1 cellular context compared by ENCODE assay signal in the genomic region with DNA sequence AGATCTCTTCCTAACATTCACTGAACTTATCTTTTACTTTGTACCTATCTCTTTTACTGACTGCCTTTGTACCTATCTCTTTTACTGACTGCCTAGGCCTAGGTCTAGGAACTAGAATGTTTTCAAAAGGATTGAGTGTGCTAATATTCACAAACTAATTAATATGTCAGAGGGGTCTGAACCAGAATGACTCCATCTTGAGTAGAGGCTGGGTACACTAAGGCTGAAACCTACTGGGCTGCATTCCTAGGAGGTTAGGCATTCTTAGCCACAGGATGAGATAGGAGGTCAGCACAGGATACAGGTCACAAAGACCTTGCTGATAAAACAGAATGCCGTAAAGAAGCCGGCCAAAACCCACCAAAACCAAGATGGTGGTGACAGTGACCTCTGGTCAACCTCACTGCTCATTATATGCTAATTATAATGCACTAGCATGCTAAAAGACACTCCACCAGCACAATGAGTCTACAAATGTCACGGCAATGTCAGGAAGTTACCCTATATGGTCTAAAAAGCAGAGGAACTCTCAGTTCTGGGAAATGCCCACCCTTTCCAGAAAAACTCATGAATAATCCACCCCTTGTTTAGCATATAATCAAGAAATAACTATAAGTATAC.
TF ChIP-seq lines count a peak whose summit lies in the region.

No MANE protein-coding gene starts in this region.

TF ChIP-seq in GM23338, 12 proteins besides CTCF, POLR2A, EP300 and RAD21 (continued from another document):
- TF ChIP-seq, protein P1, sequence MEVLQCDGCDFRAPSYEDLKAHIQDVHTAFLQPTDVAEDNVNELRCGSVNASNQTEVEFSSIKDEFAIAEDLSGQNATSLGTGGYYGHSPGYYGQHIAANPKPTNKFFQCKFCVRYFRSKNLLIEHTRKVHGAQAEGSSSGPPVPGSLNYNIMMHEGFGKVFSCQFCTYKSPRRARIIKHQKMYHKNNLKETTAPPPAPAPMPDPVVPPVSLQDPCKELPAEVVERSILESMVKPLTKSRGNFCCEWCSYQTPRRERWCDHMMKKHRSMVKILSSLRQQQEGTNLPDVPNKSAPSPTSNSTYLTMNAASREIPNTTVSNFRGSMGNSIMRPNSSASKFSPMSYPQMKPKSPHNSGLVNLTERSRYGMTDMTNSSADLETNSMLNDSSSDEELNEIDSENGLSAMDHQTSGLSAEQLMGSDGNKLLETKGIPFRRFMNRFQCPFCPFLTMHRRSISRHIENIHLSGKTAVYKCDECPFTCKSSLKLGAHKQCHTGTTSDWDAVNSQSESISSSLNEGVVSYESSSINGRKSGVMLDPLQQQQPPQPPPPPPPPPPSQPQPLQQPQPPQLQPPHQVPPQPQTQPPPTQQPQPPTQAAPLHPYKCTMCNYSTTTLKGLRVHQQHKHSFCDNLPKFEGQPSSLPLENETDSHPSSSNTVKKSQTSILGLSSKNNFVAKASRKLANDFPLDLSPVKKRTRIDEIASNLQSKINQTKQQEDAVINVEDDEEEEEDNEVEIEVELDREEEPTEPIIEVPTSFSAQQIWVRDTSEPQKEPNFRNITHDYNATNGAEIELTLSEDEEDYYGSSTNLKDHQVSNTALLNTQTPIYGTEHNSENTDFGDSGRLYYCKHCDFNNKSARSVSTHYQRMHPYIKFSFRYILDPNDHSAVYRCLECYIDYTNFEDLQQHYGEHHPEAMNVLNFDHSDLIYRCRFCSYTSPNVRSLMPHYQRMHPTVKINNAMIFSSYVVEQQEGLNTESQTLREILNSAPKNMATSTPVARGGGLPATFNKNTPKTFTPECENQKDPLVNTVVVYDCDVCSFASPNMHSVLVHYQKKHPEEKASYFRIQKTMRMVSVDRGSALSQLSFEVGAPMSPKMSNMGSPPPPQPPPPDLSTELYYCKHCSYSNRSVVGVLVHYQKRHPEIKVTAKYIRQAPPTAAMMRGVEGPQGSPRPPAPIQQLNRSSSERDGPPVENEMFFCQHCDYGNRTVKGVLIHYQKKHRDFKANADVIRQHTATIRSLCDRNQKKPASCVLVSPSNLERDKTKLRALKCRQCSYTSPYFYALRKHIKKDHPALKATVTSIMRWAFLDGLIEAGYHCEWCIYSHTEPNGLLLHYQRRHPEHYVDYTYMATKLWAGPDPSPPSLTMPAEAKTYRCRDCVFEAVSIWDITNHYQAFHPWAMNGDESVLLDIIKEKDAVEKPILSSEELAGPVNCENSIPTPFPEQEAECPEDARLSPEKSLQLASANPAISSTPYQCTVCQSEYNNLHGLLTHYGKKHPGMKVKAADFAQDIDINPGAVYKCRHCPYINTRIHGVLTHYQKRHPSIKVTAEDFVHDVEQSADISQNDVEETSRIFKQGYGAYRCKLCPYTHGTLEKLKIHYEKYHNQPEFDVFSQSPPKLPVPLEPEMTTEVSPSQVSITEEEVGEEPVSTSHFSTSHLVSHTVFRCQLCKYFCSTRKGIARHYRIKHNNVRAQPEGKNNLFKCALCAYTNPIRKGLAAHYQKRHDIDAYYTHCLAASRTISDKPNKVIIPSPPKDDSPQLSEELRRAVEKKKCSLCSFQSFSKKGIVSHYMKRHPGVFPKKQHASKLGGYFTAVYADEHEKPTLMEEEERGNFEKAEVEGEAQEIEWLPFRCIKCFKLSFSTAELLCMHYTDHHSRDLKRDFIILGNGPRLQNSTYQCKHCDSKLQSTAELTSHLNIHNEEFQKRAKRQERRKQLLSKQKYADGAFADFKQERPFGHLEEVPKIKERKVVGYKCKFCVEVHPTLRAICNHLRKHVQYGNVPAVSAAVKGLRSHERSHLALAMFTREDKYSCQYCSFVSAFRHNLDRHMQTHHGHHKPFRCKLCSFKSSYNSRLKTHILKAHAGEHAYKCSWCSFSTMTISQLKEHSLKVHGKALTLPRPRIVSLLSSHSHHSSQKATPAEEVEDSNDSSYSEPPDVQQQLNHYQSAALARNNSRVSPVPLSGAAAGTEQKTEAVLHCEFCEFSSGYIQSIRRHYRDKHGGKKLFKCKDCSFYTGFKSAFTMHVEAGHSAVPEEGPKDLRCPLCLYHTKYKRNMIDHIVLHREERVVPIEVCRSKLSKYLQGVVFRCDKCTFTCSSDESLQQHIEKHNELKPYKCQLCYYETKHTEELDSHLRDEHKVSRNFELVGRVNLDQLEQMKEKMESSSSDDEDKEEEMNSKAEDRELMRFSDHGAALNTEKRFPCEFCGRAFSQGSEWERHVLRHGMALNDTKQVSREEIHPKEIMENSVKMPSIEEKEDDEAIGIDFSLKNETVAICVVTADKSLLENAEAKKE (CRISPR knock-in tag; IDR thresholded peaks at IDR 0.05): no peak
- TF ChIP-seq NANOG (IDR thresholded peaks at IDR 0.05; ENCODE audit: borderline replicate concordance): no peak
- no peak for TF ChIP-seq JUNB (IDR thresholded peaks at IDR 0.05; ENCODE audit: unreplicated experiment)
- no peak for TF ChIP-seq STAT1 (IDR thresholded peaks at IDR 0.05; ENCODE audit: unreplicated experiment)
- TF ChIP-seq, protein P2, sequence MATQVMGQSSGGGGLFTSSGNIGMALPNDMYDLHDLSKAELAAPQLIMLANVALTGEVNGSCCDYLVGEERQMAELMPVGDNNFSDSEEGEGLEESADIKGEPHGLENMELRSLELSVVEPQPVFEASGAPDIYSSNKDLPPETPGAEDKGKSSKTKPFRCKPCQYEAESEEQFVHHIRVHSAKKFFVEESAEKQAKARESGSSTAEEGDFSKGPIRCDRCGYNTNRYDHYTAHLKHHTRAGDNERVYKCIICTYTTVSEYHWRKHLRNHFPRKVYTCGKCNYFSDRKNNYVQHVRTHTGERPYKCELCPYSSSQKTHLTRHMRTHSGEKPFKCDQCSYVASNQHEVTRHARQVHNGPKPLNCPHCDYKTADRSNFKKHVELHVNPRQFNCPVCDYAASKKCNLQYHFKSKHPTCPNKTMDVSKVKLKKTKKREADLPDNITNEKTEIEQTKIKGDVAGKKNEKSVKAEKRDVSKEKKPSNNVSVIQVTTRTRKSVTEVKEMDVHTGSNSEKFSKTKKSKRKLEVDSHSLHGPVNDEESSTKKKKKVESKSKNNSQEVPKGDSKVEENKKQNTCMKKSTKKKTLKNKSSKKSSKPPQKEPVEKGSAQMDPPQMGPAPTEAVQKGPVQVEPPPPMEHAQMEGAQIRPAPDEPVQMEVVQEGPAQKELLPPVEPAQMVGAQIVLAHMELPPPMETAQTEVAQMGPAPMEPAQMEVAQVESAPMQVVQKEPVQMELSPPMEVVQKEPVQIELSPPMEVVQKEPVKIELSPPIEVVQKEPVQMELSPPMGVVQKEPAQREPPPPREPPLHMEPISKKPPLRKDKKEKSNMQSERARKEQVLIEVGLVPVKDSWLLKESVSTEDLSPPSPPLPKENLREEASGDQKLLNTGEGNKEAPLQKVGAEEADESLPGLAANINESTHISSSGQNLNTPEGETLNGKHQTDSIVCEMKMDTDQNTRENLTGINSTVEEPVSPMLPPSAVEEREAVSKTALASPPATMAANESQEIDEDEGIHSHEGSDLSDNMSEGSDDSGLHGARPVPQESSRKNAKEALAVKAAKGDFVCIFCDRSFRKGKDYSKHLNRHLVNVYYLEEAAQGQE (IDR thresholded peaks at IDR 0.05; ENCODE audit: unreplicated experiment): no peak
- TF ChIP-seq EZH2phosphoT487 (IDR thresholded peaks at IDR 0.05; ENCODE audit: unreplicated experiment): no peak
- TF ChIP-seq, protein P3, sequence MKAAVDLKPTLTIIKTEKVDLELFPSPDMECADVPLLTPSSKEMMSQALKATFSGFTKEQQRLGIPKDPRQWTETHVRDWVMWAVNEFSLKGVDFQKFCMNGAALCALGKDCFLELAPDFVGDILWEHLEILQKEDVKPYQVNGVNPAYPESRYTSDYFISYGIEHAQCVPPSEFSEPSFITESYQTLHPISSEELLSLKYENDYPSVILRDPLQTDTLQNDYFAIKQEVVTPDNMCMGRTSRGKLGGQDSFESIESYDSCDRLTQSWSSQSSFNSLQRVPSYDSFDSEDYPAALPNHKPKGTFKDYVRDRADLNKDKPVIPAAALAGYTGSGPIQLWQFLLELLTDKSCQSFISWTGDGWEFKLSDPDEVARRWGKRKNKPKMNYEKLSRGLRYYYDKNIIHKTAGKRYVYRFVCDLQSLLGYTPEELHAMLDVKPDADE (IDR thresholded peaks at IDR 0.05): no peak
- no peak for TF ChIP-seq EZH2 (IDR thresholded peaks at IDR 0.05; ENCODE audit: low read depth, unreplicated experiment)
